11 cellular contexts compared by ENCODE assay signal in genomic region chr4:167100120-167100519, GRCh38.
A peak's percentile ranks its signal among the peaks of the same experiment; 100 is the strongest.
DNase-seq lines count a peak whose midpoint lies in the region; ATAC-seq and TF ChIP-seq lines count a peak whose summit lies in the region.
"Had no signal": no experiment of that assay in that cellular context is flagged by ENCODE, and none has a peak within 500 bp of the region (broad histone marks: within the 10 kb centered on the region; RNA-seq: fewer than 3 reads in every experiment).

No MANE protein-coding gene starts in this region.

- H3K4me1 Mint-ChIP-seq in neural progenitor cell = peaks cover 3% of the 10 kb centered on the region
- H3K4me1 Mint-ChIP-seq in stimulated activated naive B cell treated with anti-CD40 and anti-IgM and Interleukin-4, amounts not matched to agents 10 μg/mL and 1 μg/mL and 100 μg/mL, for 72 hours = no peaks in the 10 kb centered on the region

- H4K20me1 ChIP-seq in neural progenitor cell (ENCODE audit: low read depth) (no peaks in the 10 kb centered on the region), Karpas-422 (ENCODE audit: insufficient read depth, low read depth, low read length) (no peaks in the 10 kb centered on the region)

- H3K36me3 ChIP-seq in neural progenitor cell = no peaks in the 10 kb centered on the region
- no peaks in the 10 kb centered on the region for H3K36me3 ChIP-seq in Karpas-422 (ENCODE audit: insufficient read depth, low read length)

- no peaks in the 10 kb centered on the region for H3K36me3 Mint-ChIP-seq in neural progenitor cell
- H3K36me3 Mint-ChIP-seq in stimulated activated naive B cell treated with anti-CD40 and anti-IgM and Interleukin-4, amounts not matched to agents 10 μg/mL and 1 μg/mL and 100 μg/mL, for 72 hours = no peaks in the 10 kb centered on the region

- H3K4me3 ChIP-seq in choroid plexus epithelial cell (ENCODE audit: low read depth, low read length) (no peak overlapping the region), neural progenitor cell (no peak overlapping the region), Karpas-422 (ENCODE audit: low read length) (no peak overlapping the region)
- H3K4me3 ChIP-seq: mucosa of descending colon had no signal

- H3K4me2 ChIP-seq in neural progenitor cell = no peak overlapping the region
- H3K4me2 ChIP-seq in Karpas-422 (ENCODE audit: low read depth, low read length, poor library complexity, severe bottlenecking) = no peak overlapping the region

- H3K9me3 ChIP-seq in neural progenitor cell (ENCODE audit: low read depth) = no peaks in the 10 kb centered on the region
- H3K9me3 ChIP-seq in Karpas-422 (ENCODE audit: low read length) = no peaks in the 10 kb centered on the region
- H3K9me3 ChIP-seq: mucosa of descending colon had no signal

- no peak for TF ChIP-seq CTCF in choroid plexus epithelial cell (conservative IDR thresholded peaks at IDR 0.05; ENCODE audit: low read depth, low read length)
- TF ChIP-seq CTCF in neural progenitor cell (IDR thresholded peaks at IDR 0.05) = no peak

- no peak overlapping the region for H2AFZ ChIP-seq in neural progenitor cell (replicated peaks)
- H2AFZ ChIP-seq in Karpas-422 (ENCODE audit: low read length) = no peak overlapping the region

- H3K9me2 ChIP-seq in Karpas-422 (replicated peaks; ENCODE audit: insufficient read depth, low read length) = no peaks in the 10 kb centered on the region

- H3K27me3 ChIP-seq in neural progenitor cell (no peaks in the 10 kb centered on the region), Karpas-422 (ENCODE audit: low read length) (no peaks in the 10 kb centered on the region)

- H3K9ac ChIP-seq in neural progenitor cell = no peak overlapping the region
- no peak overlapping the region for H3K9ac ChIP-seq in Karpas-422 (ENCODE audit: low read length)

- H3K27ac Mint-ChIP-seq in neural progenitor cell = no peak overlapping the region
- H3K27ac Mint-ChIP-seq in stimulated activated naive B cell treated with anti-CD40 and anti-IgM and Interleukin-4, amounts not matched to agents 10 μg/mL and 1 μg/mL and 100 μg/mL, for 72 hours = no peak overlapping the region
- H3K27ac Mint-ChIP-seq: activated T-helper 1 cell treated with anti-CD3 and anti-CD28 coated beads, Interleukin-12 subunit alpha, Interleukin-12 subunit beta, Interleukin-2, Interleukin-4 antibody, amounts not matched to agents 30 ng/mL and 10 ng/mL and 1 ng/mL, durations not matched to agents 14 hours and 24 hours and 36 hours had no signal

- H3K27ac ChIP-seq in neural progenitor cell = no peak overlapping the region
- H3K27ac ChIP-seq in Karpas-422 (ENCODE audit: low read length) = no peak overlapping the region

- H3K79me2 ChIP-seq in neural progenitor cell (ENCODE audit: low read depth) (no peaks in the 10 kb centered on the region), Karpas-422 (ENCODE audit: low read length) (no peaks in the 10 kb centered on the region)

- H3K4me3 Mint-ChIP-seq in neural progenitor cell = no peak overlapping the region
- H3K4me3 Mint-ChIP-seq in stimulated activated naive B cell treated with anti-CD40 and anti-IgM and Interleukin-4, amounts not matched to agents 10 μg/mL and 1 μg/mL and 100 μg/mL, for 72 hours = no peak overlapping the region
- H3K4me3 Mint-ChIP-seq: activated T-helper 1 cell treated with anti-CD3 and anti-CD28 coated beads, Interleukin-12 subunit alpha, Interleukin-12 subunit beta, Interleukin-2, Interleukin-4 antibody, amounts not matched to agents 30 ng/mL and 10 ng/mL and 1 ng/mL, durations not matched to agents 14 hours and 24 hours and 36 hours had no signal

- no peaks in the 10 kb centered on the region for H3K27me3 Mint-ChIP-seq in neural progenitor cell (ENCODE audit: insufficient read depth, low read depth)
- no peaks in the 10 kb centered on the region for H3K27me3 Mint-ChIP-seq in stimulated activated naive B cell treated with anti-CD40 and anti-IgM and Interleukin-4, amounts not matched to agents 10 μg/mL and 1 μg/mL and 100 μg/mL, for 72 hours

- no peaks in the 10 kb centered on the region for H3K9me3 Mint-ChIP-seq in neural progenitor cell
- H3K9me3 Mint-ChIP-seq in stimulated activated naive B cell treated with anti-CD40 and anti-IgM and Interleukin-4, amounts not matched to agents 10 μg/mL and 1 μg/mL and 100 μg/mL, for 72 hours = peaks cover 0 to 2% of the 10 kb centered on the region in 2 donors
- H3K9me3 Mint-ChIP-seq: activated T-helper 1 cell treated with anti-CD3 and anti-CD28 coated beads, Interleukin-12 subunit alpha, Interleukin-12 subunit beta, Interleukin-2, Interleukin-4 antibody, amounts not matched to agents 30 ng/mL and 10 ng/mL and 1 ng/mL, durations not matched to agents 14 hours and 24 hours and 36 hours had no signal

- H3F3A ChIP-seq in neural progenitor cell (ENCODE audit: low read depth) = no peaks in the 10 kb centered on the region

- H3K4me1 ChIP-seq in neural progenitor cell = no peaks in the 10 kb centered on the region
- H3K4me1 ChIP-seq in Karpas-422 (ENCODE audit: low read length) = no peaks in the 10 kb centered on the region

- ATAC-seq in GM21360 (IDR thresholded peaks at IDR 0.05; ENCODE audit: unreplicated experiment) = peak; percentile 93
- ATAC-seq in stimulated activated naive B cell treated with anti-CD40 and anti-IgM and Interleukin-4, amounts not matched to agents 10 μg/mL and 1 μg/mL and 100 μg/mL, for 72 hours (replicated peaks) = no peak
- ATAC-seq: mucosa of descending colon had no signal

- peak; percentile 68 for DNase-seq in NCI-H1105 treated with DMSO at 0.1 percent for 48 hours (lab: John Stamatoyannopoulos, UW)
- peak; percentile 28 for DNase-seq in choroid plexus epithelial cell (ENCODE audit: low read depth)
- peak; percentile 26 for DNase-seq in neural progenitor cell (ENCODE audit: low spot score)
- DNase-seq in Karpas-422 = no peak
- no peak for DNase-seq in NCI-H128 (lab: John Stamatoyannopoulos, UW; ENCODE audit: unreplicated experiment)
- no peak for DNase-seq in NCI-H2107 treated with DMSO at 0.1 percent for 48 hours (lab: John Stamatoyannopoulos, UW; ENCODE audit: unreplicated experiment)
- no peak for DNase-seq in stimulated activated naive B cell treated with anti-CD40 and anti-IgM and Interleukin-4, amounts not matched to agents 10 μg/mL and 1 μg/mL and 100 μg/mL, for 72 hours
- DNase-seq: mucosa of descending colon, NCI-H146 had no signal

Comparison
In these comparisons a context has a peak if more than half of its experiments do, and no peak if none do; other contexts are left out.
1. DNase-seq: peak in NCI-H1105 treated with DMSO at 0.1 percent for 48 hours (single experiment), choroid plexus epithelial cell (single experiment) and neural progenitor cell (single experiment); none in Karpas-422 (single experiment), NCI-H128 (single experiment), NCI-H2107 treated with DMSO at 0.1 percent for 48 hours (single experiment) and stimulated activated naive B cell treated with anti-CD40 and anti-IgM and Interleukin-4, amounts not matched to agents 10 μg/mL and 1 μg/mL and 100 μg/mL, for 72 hours (single experiment).